Comparison of ENCODE assay signal across 23 cellular contexts in the genomic region with DNA sequence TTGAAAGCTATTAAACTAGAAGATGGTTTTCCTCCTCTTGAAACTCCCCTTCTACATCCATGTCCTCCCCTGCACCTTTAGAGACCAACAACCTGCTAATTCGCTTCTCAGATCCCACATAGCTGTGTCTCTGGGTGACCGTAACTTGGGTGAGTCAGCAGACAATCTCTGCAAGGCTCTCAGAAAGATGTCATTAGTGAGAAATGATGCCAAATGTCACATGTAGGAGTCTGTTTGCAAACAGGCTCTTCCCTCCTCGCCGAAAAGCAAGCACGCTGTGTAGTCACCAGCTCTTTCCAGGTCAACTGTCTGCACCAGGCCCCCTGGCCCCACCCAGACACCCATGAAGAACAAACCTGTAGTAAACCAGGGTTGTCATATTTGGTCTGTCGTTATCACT.
DNase-seq lines count a peak whose midpoint lies in the region; ATAC-seq and TF ChIP-seq lines count a peak whose summit lies in the region.
"Had no signal": no experiment of that assay in that cellular context is flagged by ENCODE, and none has a peak within 500 bp of the region (broad histone marks: within the 10 kb centered on the region; RNA-seq: fewer than 3 reads in every experiment).

No MANE protein-coding gene starts in this region.

- no peak for TF ChIP-seq POLR2A in adrenal gland (IDR thresholded peaks at IDR 0.05)
- TF ChIP-seq POLR2A in gastroesophageal sphincter (IDR thresholded peaks at IDR 0.05) = no peak
- TF ChIP-seq POLR2A in GM18505 (IDR thresholded peaks at IDR 0.05; ENCODE audit: borderline replicate concordance, extremely low read depth, insufficient read depth, insufficient read length) = no peak

- no peak overlapping the region for H3K4me3 ChIP-seq in right atrium auricular region
- H3K4me3 ChIP-seq in adrenal gland = no peak overlapping the region
- H3K4me3 ChIP-seq in gastroesophageal sphincter = no peak overlapping the region
- no peak overlapping the region for H3K4me3 ChIP-seq in upper lobe of right lung
- H3K4me3 ChIP-seq: BLaER1, lung, tibial artery had no signal

- TF ChIP-seq EP300 in gastroesophageal sphincter (IDR thresholded peaks at IDR 0.05) = no peak

- ATAC-seq in Right ventricle myocardium inferior = peak; percentile 62
- ATAC-seq in gastroesophageal sphincter = peak; percentile 38
- peak; percentile 32 for ATAC-seq in upper lobe of right lung
- ATAC-seq in GM18505 (IDR thresholded peaks at IDR 0.05; ENCODE audit: unreplicated experiment) = no peak
- ATAC-seq: activated naive CD8-positive, alpha-beta T cell treated with anti-CD3 and anti-CD28 coated beads, Interleukin-2, amount 50 U/mL, for 24 hours; stimulated activated naive CD8-positive, alpha-beta T cell treated with anti-CD3 and anti-CD28 coated beads, Interleukin-15, amount 100 ng/mL, for 72 hours had no signal

- 44 to 68% (median 62%) methylated on average over 6 of the region's 6 CpGs for WGBS in adrenal gland, 4 donors
- WGBS in gastroesophageal sphincter (ENCODE audit: low coverage in 1 of 2), 2 donors = 62 to 73% methylated on average over 3 to 5 of the region's 6 CpGs

- TF ChIP-seq CTCF in right atrium auricular region (IDR thresholded peaks at IDR 0.05) (no peak), adrenal gland (IDR thresholded peaks at IDR 0.05) (no peak), gastroesophageal sphincter (IDR thresholded peaks at IDR 0.05) (no peak), upper lobe of right lung (IDR thresholded peaks at IDR 0.05) (no peak)

- no peaks in the 10 kb centered on the region for H3K36me3 ChIP-seq in right atrium auricular region
- H3K36me3 ChIP-seq in adrenal gland (replicated peaks in 1 of 2) = no peaks in the 10 kb centered on the region
- no peaks in the 10 kb centered on the region for H3K36me3 ChIP-seq in gastroesophageal sphincter
- H3K36me3 ChIP-seq in upper lobe of right lung = no peaks in the 10 kb centered on the region
- H3K36me3 ChIP-seq: BLaER1, tibial artery had no signal

- DNase-seq in Right ventricle myocardium inferior (ENCODE audit: missing footprints) (no peak), right atrium auricular region (ENCODE audit: low spot score) (no peak), adrenal gland (peak in 5 of 7 donors; percentile 50 to 83 (median 54)), upper lobe of right lung (no peak), retina (no peak), NCI-H2196 treated with DMSO at 0.1 percent for 48 hours (lab: John Stamatoyannopoulos, UW; ENCODE audit: unreplicated experiment) (no peak)
- DNase-seq: 8988T; activated CD4-positive, alpha-beta memory T cell treated with anti-CD3 and anti-CD28 coated beads for 36 hours; activated effector memory CD4-positive, alpha-beta T cell treated with anti-CD3 and anti-CD28 coated beads, Interleukin-2, amount 50 U/mL, for 16 hours; activated naive CD8-positive, alpha-beta T cell treated with anti-CD3 and anti-CD28 coated beads, Interleukin-2, amount 50 U/mL, for 24 hours; Caco-2; cortex of kidney; endodermal cell; NCI-H1436 treated with DMSO at 0.1 percent for 48 hours; NCI-H526 treated with DMSO at 0.1 percent for 48 hours; stimulated activated CD4-positive, alpha-beta T cell treated with anti-CD3 and anti-CD28 coated beads, Interleukin-12 subunit alpha, Interleukin-12 subunit beta, amount 100 ng/mL, for 4 hours; stimulated activated naive CD8-positive, alpha-beta T cell treated with anti-CD3 and anti-CD28 coated beads, Interleukin-15, amount 100 ng/mL, for 72 hours; tibial artery had no signal

- no peaks in the 10 kb centered on the region for H3K27me3 ChIP-seq in right atrium auricular region
- no peaks in the 10 kb centered on the region for H3K27me3 ChIP-seq in adrenal gland
- no peaks in the 10 kb centered on the region for H3K27me3 ChIP-seq in gastroesophageal sphincter
- no peaks in the 10 kb centered on the region for H3K27me3 ChIP-seq in upper lobe of right lung
- H3K27me3 ChIP-seq: BLaER1, tibial artery had no signal

- peaks cover 0 to 30% of the 10 kb centered on the region in 2 donors for H3K4me1 ChIP-seq in right atrium auricular region
- H3K4me1 ChIP-seq in adrenal gland (replicated peaks in 1 of 2) = peaks cover 0 to 18% of the 10 kb centered on the region in 2 donors
- H3K4me1 ChIP-seq in gastroesophageal sphincter = peaks cover 0 to 26% (median 11%) of the 10 kb centered on the region in 3 donors
- no peaks in the 10 kb centered on the region for H3K4me1 ChIP-seq in upper lobe of right lung
- H3K4me1 ChIP-seq: BLaER1 had no signal

- H3K9me3 ChIP-seq in right atrium auricular region (no peaks in the 10 kb centered on the region), adrenal gland (replicated peaks in 1 of 3) (no peaks in the 10 kb centered on the region), gastroesophageal sphincter (no peaks in the 10 kb centered on the region), upper lobe of right lung (no peaks in the 10 kb centered on the region)
- H3K9me3 ChIP-seq: BLaER1, Caco-2, tibial artery had no signal

- peak overlapping the region in 1 of 2 donors; percentile 8 for H3K27ac ChIP-seq in right atrium auricular region
- peak overlapping the region in 2 of 5 donors; percentile 6 to 22 for H3K27ac ChIP-seq in adrenal gland
- peak overlapping the region in 3 of 4 donors; percentile 9 to 20 (median 13) for H3K27ac ChIP-seq in gastroesophageal sphincter
- no peak overlapping the region for H3K27ac ChIP-seq in upper lobe of right lung
- H3K27ac ChIP-seq: BLaER1, RWPE1, tibial artery had no signal

- intact Hi-C loops in Right ventricle myocardium inferior (cut with DNase I) (no loop called here), adrenal gland (cut with DNase I) (no loop called here), upper lobe of right lung (cut with DNase I) (no loop called here)

Comparison
In these comparisons a context has a peak if more than half of its experiments do, and no peak if none do; other contexts are left out.
1. DNase-seq: peak in adrenal gland (5 of 7); none in Right ventricle myocardium inferior (single experiment), right atrium auricular region (single experiment), upper lobe of right lung (single experiment), retina (single experiment) and NCI-H2196 treated with DMSO at 0.1 percent for 48 hours (single experiment).